In the genomic region with DNA sequence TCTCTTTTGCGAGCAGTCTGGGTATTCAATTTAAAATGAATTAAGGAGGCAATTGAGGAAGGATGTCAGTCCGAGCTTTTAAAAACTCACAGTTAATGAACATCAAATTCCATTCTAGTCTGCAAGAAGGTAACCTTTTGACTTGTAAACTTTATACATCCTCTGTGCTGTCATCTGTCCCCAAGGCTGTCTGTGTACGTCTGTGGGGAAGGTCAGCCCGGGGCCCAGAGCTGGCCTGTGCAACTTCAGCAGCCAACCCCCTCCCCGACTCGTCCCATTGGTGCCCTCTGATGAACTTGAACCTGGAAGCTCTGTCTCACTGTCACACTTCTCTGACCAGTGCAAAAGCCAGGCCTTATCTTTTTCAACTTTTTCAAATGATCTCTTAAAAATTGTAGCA, we compare ENCODE assay signal across 16 cellular contexts.
DNase-seq lines count a peak whose midpoint lies in the region; ATAC-seq and TF ChIP-seq lines count a peak whose summit lies in the region.
"Had no signal": no experiment of that assay in that cellular context is flagged by ENCODE, and none has a peak within 500 bp of the region (broad histone marks: within the 10 kb centered on the region; RNA-seq: fewer than 3 reads in every experiment).

No MANE protein-coding gene starts in this region.

- no peaks in the 10 kb centered on the region for H3K4me1 ChIP-seq in adrenal gland (replicated peaks in 1 of 2)
- H3K4me1 ChIP-seq: A549 had no signal

- no peak for TF ChIP-seq POLR2A in adrenal gland (IDR thresholded peaks at IDR 0.05)

- no peaks in the 10 kb centered on the region for H3K9me3 Mint-ChIP-seq in osteocyte (ENCODE audit: unreplicated experiment)
- H3K9me3 Mint-ChIP-seq: CD8-positive, alpha-beta T cell had no signal

- H3K27ac Mint-ChIP-seq in osteocyte (ENCODE audit: unreplicated experiment): peak overlapping the region; percentile 91
- H3K27ac Mint-ChIP-seq: CD14-positive monocyte; CD8-positive, alpha-beta T cell; HFFc6 had no signal

- no peaks in the 10 kb centered on the region for H3K27me3 ChIP-seq in adrenal gland

- no peak overlapping the region for H3K27ac ChIP-seq in adrenal gland
- no peak overlapping the region for H3K27ac ChIP-seq in RWPE1
- H3K27ac ChIP-seq: A549 had no signal

- H3K36me3 Mint-ChIP-seq in osteocyte (ENCODE audit: unreplicated experiment): no peaks in the 10 kb centered on the region
- H3K36me3 Mint-ChIP-seq: CD14-positive monocyte; CD8-positive, alpha-beta T cell had no signal

- DNase-seq in SK-N-DZ (ENCODE audit: low spot score): peak; percentile 22
- DNase-seq in adrenal gland: peak in 4 of 7 donors; percentile 14 to 51 (median 26)
- no peak for DNase-seq in left lobe of liver (ENCODE audit: low spot score)
- peak; percentile 49 for DNase-seq in osteocyte (ENCODE audit: extremely low spot score, unreplicated experiment)
- no peak for DNase-seq in stimulated activated naive CD4-positive, alpha-beta T cell treated with Interleukin-2 at 50 U/mL for 16 hours (lab: John Stamatoyannopoulos, UW)
- no peak for DNase-seq in RWPE1 (ENCODE audit: low spot score)
- DNase-seq: CD8-positive, alpha-beta T cell; COR-L47; DMS153; DMS79 treated with DMSO at 0.1 percent for 48 hours; EL; HCEC 1CT; HFFc6 had no signal

- H3K36me3 ChIP-seq in adrenal gland (replicated peaks in 1 of 2): no peaks in the 10 kb centered on the region

- no peak overlapping the region for H3K4me3 ChIP-seq in adrenal gland
- H3K4me3 ChIP-seq: A549 had no signal

- H3K9me3 ChIP-seq in adrenal gland (replicated peaks in 1 of 3): no peaks in the 10 kb centered on the region
- H3K9me3 ChIP-seq: A549 had no signal

- no peak overlapping the region for H3K4me3 Mint-ChIP-seq in osteocyte (ENCODE audit: unreplicated experiment)
- H3K4me3 Mint-ChIP-seq: CD14-positive monocyte; CD8-positive, alpha-beta T cell; HFFc6 had no signal

- ATAC-seq in left lobe of liver (peak; percentile 57), GM18502 (IDR thresholded peaks at IDR 0.05; ENCODE audit: poor library complexity, unreplicated experiment) (no peak)
- ATAC-seq: A549; CD8-positive, alpha-beta T cell had no signal

- peaks cover 39% of the 10 kb centered on the region for H3K4me1 Mint-ChIP-seq in osteocyte (ENCODE audit: unreplicated experiment)
- H3K4me1 Mint-ChIP-seq: CD14-positive monocyte had no signal

- H3K27me3 Mint-ChIP-seq in osteocyte (ENCODE audit: unreplicated experiment): no peaks in the 10 kb centered on the region

- TF ChIP-seq CTCF in adrenal gland (IDR thresholded peaks at IDR 0.05) (no peak), osteocyte (IDR thresholded peaks at IDR 0.05) (no peak), RWPE1 (conservative IDR thresholded peaks at IDR 0.05; ENCODE audit: low read depth) (no peak)

- CTCF ChIA-PET in RWPE1 (lab: Yijun Ruan, JAX): no interaction called here

- POLR2A ChIA-PET in RWPE1 (lab: Yijun Ruan, JAX; ENCODE audit: low non-redundant PET): no interaction called here

- intact Hi-C loops in adrenal gland (cut with DNase I): no loop called here

- 25 to 43% (median 37%) methylated on average over 6 of the region's 6 CpGs for WGBS in adrenal gland, 4 donors

Comparison
In these comparisons a context has a peak if more than half of its experiments do, and no peak if none do; other contexts are left out.
1. DNase-seq: peak in SK-N-DZ (single experiment), adrenal gland (4 of 7) and osteocyte (single experiment); none in left lobe of liver (single experiment), stimulated activated naive CD4-positive, alpha-beta T cell treated with Interleukin-2 at 50 U/mL for 16 hours (single experiment) and RWPE1 (single experiment).